9 cellular contexts compared by ENCODE assay signal in genomic region chr3:173397161-173398110, GRCh38. TPM values are rescaled to one million over a fixed set of nuclear protein-coding genes. Genes with fewer than 3 reads are reported as not detected.
DNase-seq lines count a peak whose midpoint lies in the region; ATAC-seq, FAIRE-seq and TF ChIP-seq lines count a peak whose summit lies in the region.
"Had no signal": no experiment of that assay in that cellular context is flagged by ENCODE, and none has a peak within 500 bp of the region (broad histone marks: within the 10 kb centered on the region; RNA-seq: fewer than 3 reads in every experiment).

Gene NLGN1 (plus strand): TSS chr3:173397744.

- no peaks in the 10 kb centered on the region for H3K9me3 ChIP-seq in K562 (replicated peaks; ENCODE audit: control insufficient read depth, insufficient read depth, low read depth, low read length)
- H3K9me3 ChIP-seq in hepatocyte (ENCODE audit: low read depth): no peaks in the 10 kb centered on the region
- no peaks in the 10 kb centered on the region for H3K9me3 ChIP-seq in trophoblast cell (ENCODE audit: insufficient read depth, low read depth, low read length)

- POLR2A ChIA-PET in K562 (lab: Yijun Ruan, JAX): no interaction called here

- CTCF ChIA-PET in K562 (lab: Yijun Ruan, JAX; ENCODE audit: low intra/inter-chr PET ratio): no interaction called here

- H3K9ac ChIP-seq in K562 (ENCODE audit: insufficient read depth in 1 of 2, low read depth in 2 of 2, low read length in 2 of 2) (no peak within 1 kb of the TSS), trophoblast cell (ENCODE audit: low read length) (peak within 1 kb of the TSS; percentile 1)

- no peaks in the 10 kb centered on the region for H4K20me1 ChIP-seq in K562 (replicated peaks; ENCODE audit: control insufficient read depth, insufficient read depth, low read length)
- no peaks in the 10 kb centered on the region for H4K20me1 ChIP-seq in hepatocyte (ENCODE audit: insufficient read depth, poor library complexity, severe bottlenecking)

- ATAC-seq in K562: peak; percentile 40; the same call in 1 of the 3 replicates
- ATAC-seq in GM21529 (IDR thresholded peaks at IDR 0.05; ENCODE audit: unreplicated experiment): no peak
- ATAC-seq in HG02763 (IDR thresholded peaks at IDR 0.05; ENCODE audit: unreplicated experiment): no peak
- ATAC-seq: GM12878 had no signal

- TF ChIP-seq RAD21 in K562 (CRISPR knock-in tag; conservative IDR thresholded peaks at IDR 0.05 in 1 of 2, IDR thresholded peaks at IDR 0.05 in 1 of 2): no peak

- H3K79me1 ChIP-seq in trophoblast cell (ENCODE audit: low read length): no peaks in the 10 kb centered on the region

- no peak within 1 kb of the TSS for H2BK120ac ChIP-seq in trophoblast cell (ENCODE audit: insufficient read depth, low read length, poor library complexity)

- intact Hi-C loops in K562 (cut with micrococcal nuclease): no loop called here

- H2BK5ac ChIP-seq in trophoblast cell (ENCODE audit: low read depth, low read length, poor library complexity): no peak within 1 kb of the TSS

- no peak within 1 kb of the TSS for H3K18ac ChIP-seq in trophoblast cell (ENCODE audit: low read length)

- WGBS in K562 (ENCODE audit: insufficient coverage, low coverage, missing lambda C conversion rate): 16% methylated on average over 40 of the region's 70 CpGs
- WGBS in hepatocyte (ENCODE audit: low lambda C conversion rate, missing lambda C conversion rate): 1% methylated on average over 50 of the region's 70 CpGs
- WGBS in trophoblast cell (ENCODE audit: extremely low coverage, insufficient coverage, insufficient read length): no CpG with 5 or more reads among the region's 70 CpGs

- H3K79me2 ChIP-seq in K562 (ENCODE audit: control insufficient read depth, insufficient read depth, low read length) (no peaks in the 10 kb centered on the region), hepatocyte (no peaks in the 10 kb centered on the region), trophoblast cell (ENCODE audit: control insufficient read depth, insufficient read depth, low read length, poor library complexity) (no peaks in the 10 kb centered on the region)

- no peak within 1 kb of the TSS for H4K12ac ChIP-seq in trophoblast cell (ENCODE audit: low read depth, low read length)

- H2AFZ ChIP-seq in K562 (ENCODE audit: low read depth, low read length) (no peak within 1 kb of the TSS), hepatocyte (peak within 1 kb of the TSS; percentile 57), trophoblast cell (ENCODE audit: insufficient read depth, low read length, poor library complexity) (peak within 1 kb of the TSS; percentile 17)

- DNase-seq in stimulated activated CD4-positive, alpha-beta T cell treated with anti-CD3 and anti-CD28 coated beads, Interleukin-15, amount 100 ng/mL, for 24 hours: peak; percentile 4
- DNase-seq in stimulated activated CD4-positive, alpha-beta T cell treated with anti-CD3 and anti-CD28 coated beads, Interleukin-4, amount 100 ng/mL, for 1 hour: no peak
- DNase-seq in NCI-H524 (lab: John Stamatoyannopoulos, UW) (peak; percentile 86 to 90), K562 (ENCODE audit: extremely low read depth in 1 of 4, low spot score in 3 of 4) (peak in 1 of 4 experiments; percentile 1), hepatocyte (ENCODE audit: low spot score) (peak; percentile 88), trophoblast cell (peak; percentile 38 to 48)

- H2AK5ac ChIP-seq in trophoblast cell (ENCODE audit: low read length): no peak within 1 kb of the TSS

- H3K4me1 ChIP-seq in K562 (replicated peaks in 1 of 2; ENCODE audit: control insufficient read depth in 2 of 2, insufficient read depth in 2 of 2, low read length in 2 of 2) (peaks cover 0 to 8% of the 10 kb centered on the region in 2 experiments; a peak in 2 of 5 replicates), hepatocyte (ENCODE audit: insufficient read depth) (no peaks in the 10 kb centered on the region), trophoblast cell (ENCODE audit: control insufficient read depth in 1 of 2, insufficient read depth in 2 of 2, low read length in 2 of 2) (peaks cover 2 to 7% of the 10 kb centered on the region in 2 experiments)

- H3K27ac ChIP-seq in K562 (ENCODE audit: extremely low read depth, low read depth, low read length) (no peak within 1 kb of the TSS), hepatocyte (peak within 1 kb of the TSS; percentile 85), trophoblast cell (ENCODE audit: low read depth, low read length) (no peak within 1 kb of the TSS)

- H3K4ac ChIP-seq in trophoblast cell (ENCODE audit: low read depth, low read length): no peak within 1 kb of the TSS

- no peak for TF ChIP-seq POLR2A in K562 (conservative IDR thresholded peaks at IDR 0.05)

- no peak within 1 kb of the TSS for H3K23ac ChIP-seq in trophoblast cell (ENCODE audit: low read length)

- no peak within 1 kb of the TSS for H4K8ac ChIP-seq in trophoblast cell (ENCODE audit: low read depth, low read length)

- H3K14ac ChIP-seq in trophoblast cell (ENCODE audit: low read length): no peak within 1 kb of the TSS

- no peak within 1 kb of the TSS for H2BK12ac ChIP-seq in trophoblast cell (ENCODE audit: low read length)

- TF ChIP-seq EP300 in K562 (IDR thresholded peaks at IDR 0.05; ENCODE audit: low read length): no peak

- BruUV-seq in K562 (replicated peaks; lab: Mats Ljungman, UMichigan): no TSS peak

- FAIRE-seq in K562 (lab: Jason Lieb, UNC): no peak
- FAIRE-seq: GM12878 had no signal

- no peaks in the 10 kb centered on the region for H3K9me2 ChIP-seq in hepatocyte (replicated peaks; ENCODE audit: insufficient read depth)

- H3K4me3 ChIP-seq in K562 (no peak within 1 kb of the TSS), hepatocyte (peak within 1 kb of the TSS; percentile 76), trophoblast cell (ENCODE audit: low read depth, low read length) (peak within 1 kb of the TSS; percentile 74)
- H3K4me3 ChIP-seq: GM12878 had no signal

- H3K36me3 ChIP-seq in K562 (ENCODE audit: control insufficient read depth, insufficient read depth, low read length) (no peaks in the 10 kb centered on the region), hepatocyte (replicated peaks; ENCODE audit: insufficient read depth, low read depth) (no peaks in the 10 kb centered on the region), trophoblast cell (ENCODE audit: control insufficient read depth in 1 of 2, insufficient read depth in 2 of 2, low read length in 2 of 2) (no peaks in the 10 kb centered on the region)

- TF ChIP-seq CTCF in K562 (IDR thresholded peaks at IDR 0.05 in 2 of 3, conservative IDR thresholded peaks at IDR 0.05 in 1 of 3; ENCODE audit: insufficient read depth in 2 of 3, low read depth in 1 of 3, low read length in 3 of 3) (no peak), hepatocyte (IDR thresholded peaks at IDR 0.05; ENCODE audit: poor library complexity) (peak; percentile 36)

- no peak within 1 kb of the TSS for H4K91ac ChIP-seq in trophoblast cell (ENCODE audit: low read depth, low read length)

- no peaks in the 10 kb centered on the region for H3K27me3 ChIP-seq in K562 (ENCODE audit: control insufficient read depth in 2 of 2, insufficient read depth in 2 of 2, low read length in 2 of 2)
- H3K27me3 ChIP-seq in hepatocyte: peaks cover 44% of the 10 kb centered on the region
- H3K27me3 ChIP-seq in trophoblast cell (ENCODE audit: insufficient read depth, low read length): peaks cover 8% of the 10 kb centered on the region

- H3K4me2 ChIP-seq in K562 (ENCODE audit: insufficient read depth, low read length) (no peak within 1 kb of the TSS), hepatocyte (peak within 1 kb of the TSS; percentile 92), trophoblast cell (ENCODE audit: low read length) (peak within 1 kb of the TSS; percentile 97)

- H3K9me1 ChIP-seq in K562 (ENCODE audit: control insufficient read depth, insufficient read depth, low read length): no peaks in the 10 kb centered on the region

- in situ Hi-C loops in K562 (cut with MboI): no loop called here

TF ChIP-seq in K562, 482 proteins besides CTCF, POLR2A, EP300 and RAD21:
- TF ChIP-seq ZBTB17 (CRISPR knock-in tag; IDR thresholded peaks at IDR 0.05) (peak; percentile 67; the same call in 1 of the 2 replicates), KLF16 (IDR thresholded peaks at IDR 0.05) (no peak)

RNA-seq across cellular contexts. Expression of gene NLGN1, which starts in this region (rescaled TPM):
- total RNA-seq in K562 (2011; cell fraction: chromatin; rRNA removed; ENCODE audit: low replicate concordance): 0.81 and 0.88 TPM in 2 replicates
- total RNA-seq in K562 (2011; cell fraction: nucleolus; rRNA removed): 0.26 TPM in 1 of 2 replicates, not detected in the other
- 0.84 TPM in 1 of 2 replicates, not detected in the other for total RNA-seq in K562 (2011; cell fraction: nucleoplasm; rRNA removed)
- total RNA-seq in K562 (2014; rRNA removed): under 0.01 TPM in 1 of 2 replicates, not detected in the other
- total RNA-seq in K562 (2014; rRNA removed; fragmentation: Illumina TruSeq; extraction: Trizol): not detected in 2 replicates
- not detected in 2 replicates for total RNA-seq in K562 (2015; rRNA removed; fragmentation: Illumina TruSeq; extraction: Trizol)
- not detected in 2 replicates for total RNA-seq in K562 (2021)
- 0.01 TPM in 1 of 2 replicates, not detected in the other for polyA plus RNA-seq in K562 (2011; rRNA removed)
- polyA plus RNA-seq in K562 (2011; cell fraction: cytosol; rRNA removed): not detected in 2 replicates
- polyA plus RNA-seq in K562 (2011; cell fraction: nucleus; rRNA removed): not detected in 2 replicates
- polyA plus RNA-seq in K562 (2012): 0.01 and 0.04 TPM in 2 replicates
- polyA plus RNA-seq in K562 (2014; fragmentation: Illumina TruSeq; extraction: Trizol): not detected in 2 replicates
- polyA plus RNA-seq in K562 (2014; fragmentation: Nextera tagmentation; extraction: Ambion mirVana): not detected
- not detected in 2 replicates for polyA plus RNA-seq in K562 (2014; rRNA removed)
- polyA minus RNA-seq in K562 (2011; rRNA and poly(A)+ RNA removed): 0.18 TPM in 1 of 2 replicates, not detected in the other
- polyA minus RNA-seq in K562 (2011; cell fraction: cytosol; rRNA and poly(A)+ RNA removed): not detected in 2 replicates
- 0.40 TPM in 1 of 2 replicates, not detected in the other for polyA minus RNA-seq in K562 (2011; cell fraction: nucleus; rRNA and poly(A)+ RNA removed)
- 8.5 and 11.2 TPM in 2 replicates for total RNA-seq in hepatocyte
- 2.0 and 5.1 TPM in 2 replicates for polyA plus RNA-seq in hepatocyte
- 0.11 and 0.17 TPM in 2 replicates for polyA plus RNA-seq in trophoblast cell (2013)
- total RNA-seq: GM12878 had no signal
- polyA plus RNA-seq: GM12878 had no signal

Comparison
In these comparisons a context has a peak if more than half of its experiments do, and no peak if none do; other contexts are left out.
1. Peak in ATAC-seq in K562; RNA of the gene not detected or under 1 TPM.